Comparison of ENCODE assay signal across 1 cellular context in genomic region chr3:32296251-32297204, GRCh38.
TF ChIP-seq lines count a peak whose summit lies in the region.

No MANE protein-coding gene starts in this region.

TF ChIP-seq in H1, 55 proteins besides CTCF, POLR2A, EP300 and RAD21 (continued from another document):
- TF ChIP-seq ATF3 (IDR thresholded peaks at IDR 0.05; ENCODE audit: insufficient read depth, low read depth, low read length) (peak; percentile 5; the same call in 1 of the 2 replicates), YY1 (IDR thresholded peaks at IDR 0.05; ENCODE audit: low read depth, low read length) (peak; percentile 72; the same call in 1 of the 2 replicates), SIN3A (conservative IDR thresholded peaks at IDR 0.05 in 1 of 2, IDR thresholded peaks at IDR 0.05 in 1 of 2; ENCODE audit: low read depth in 1 of 2, low read length in 2 of 2) (no peak), TAF7 (optimal IDR thresholded peaks at IDR 0.05; ENCODE audit: borderline replicate concordance, low read depth, low read length) (no peak), RNF2 (IDR thresholded peaks at IDR 0.05; ENCODE audit: borderline replicate concordance, low read depth, low read length, missing control alignments, poor library complexity, severe bottlenecking) (no peak), CTBP2 (IDR thresholded peaks at IDR 0.05; ENCODE audit: borderline replicate concordance, insufficient read depth, insufficient read length, low read length) (no peak)
